In the genomic region with DNA sequence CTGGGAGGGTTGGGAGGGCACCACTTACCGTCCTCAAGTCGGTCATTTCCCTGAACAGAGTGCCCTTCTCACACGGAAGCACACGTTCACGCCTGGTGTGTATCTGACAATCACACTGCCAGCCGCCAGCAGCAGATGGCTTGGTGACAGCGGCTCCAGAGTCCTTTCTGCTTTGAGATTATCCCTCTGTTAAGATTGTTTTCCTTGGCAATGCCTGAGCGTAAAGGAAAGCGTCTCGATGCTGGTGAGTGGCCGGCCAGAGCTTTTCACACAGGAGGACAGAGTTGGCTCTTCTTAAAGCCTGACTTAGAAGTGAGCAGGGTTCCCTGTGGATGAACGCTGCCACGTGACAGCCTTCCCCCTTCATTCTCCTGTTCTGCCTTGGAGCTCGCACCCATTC, we compare ENCODE assay signal across 12 cellular contexts. TPM values are rescaled to one million over a fixed set of nuclear protein-coding genes. Genes with fewer than 3 reads are reported as not detected.
A peak's percentile ranks its signal among the peaks of the same experiment; 100 is the strongest.
DNase-seq lines count a peak whose midpoint lies in the region; ATAC-seq and TF ChIP-seq lines count a peak whose summit lies in the region.
"Had no signal": no experiment of that assay in that cellular context is flagged by ENCODE, and none has a peak within 500 bp of the region (broad histone marks: within the 10 kb centered on the region; RNA-seq: fewer than 3 reads in every experiment).

No MANE protein-coding gene starts in this region.

- no peak overlapping the region for H3K4me3 ChIP-seq in brain microvascular endothelial cell (ENCODE audit: low read depth, low read length)
- no peak overlapping the region for H3K4me3 ChIP-seq in testis
- H3K4me3 ChIP-seq: A549 had no signal

- peaks cover 6% of the 10 kb centered on the region for H3K36me3 ChIP-seq in brain microvascular endothelial cell (replicated peaks)
- H3K36me3 ChIP-seq in testis (ENCODE audit: low read depth, missing control alignments), result no peaks in the 10 kb centered on the region
- H3K36me3 ChIP-seq: neutrophil had no signal

- no peaks in the 10 kb centered on the region for H3K9me3 ChIP-seq in testis
- H3K9me3 ChIP-seq: A549, neutrophil had no signal

- peak; percentile 14 for DNase-seq in NCI-H345 (lab: John Stamatoyannopoulos, UW)
- no peak for DNase-seq in NCI-H345 treated with DMSO at 0.1 percent for 48 hours (lab: John Stamatoyannopoulos, UW; ENCODE audit: unreplicated experiment)
- DNase-seq in brain microvascular endothelial cell, result peak; percentile 49
- peak; percentile 34 for DNase-seq in iris pigment epithelial cell (ENCODE audit: low read depth)
- peak; percentile 53 for DNase-seq in testis
- no peak for DNase-seq in NCI-H526 treated with DMSO at 0.1 percent for 48 hours (lab: John Stamatoyannopoulos, UW)
- no peak for DNase-seq in NCI-H2107 (lab: John Stamatoyannopoulos, UW)
- DNase-seq: activated CD4-positive, CD25-positive, alpha-beta regulatory T cell treated with anti-CD3 and anti-CD28 coated beads, Interleukin-2, amount 50 U/mL, for 72 hours had no signal

- ATAC-seq in HG02840 (IDR thresholded peaks at IDR 0.05; ENCODE audit: low FRiP score, unreplicated experiment), result no peak
- ATAC-seq: A549, esophagus mucosa had no signal

- H3K27me3 ChIP-seq in brain microvascular endothelial cell (replicated peaks) (no peaks in the 10 kb centered on the region), testis (no peaks in the 10 kb centered on the region)
- H3K27me3 ChIP-seq: neutrophil had no signal

- intact Hi-C loops in testis (cut with DNase I; ENCODE audit: low total_unique reads), result no loop called here

- WGBS in testis, 2 donors, result 60 to 64% methylated on average over 14 of the region's 14 CpGs

- in situ Hi-C loops in brain microvascular endothelial cell (cut with HindIII; ENCODE audit: low pct_ligation_motif_present, low sequenced_read_pairs), result no loop called here

- no peaks in the 10 kb centered on the region for H3K4me1 ChIP-seq in testis
- H3K4me1 ChIP-seq: A549 had no signal

- no peak for TF ChIP-seq POLR2A in testis (IDR thresholded peaks at IDR 0.05)

- TF ChIP-seq CTCF in brain microvascular endothelial cell (IDR thresholded peaks at IDR 0.05; ENCODE audit: low read depth, low read length, missing control alignments) (no peak), testis (IDR thresholded peaks at IDR 0.05) (no peak)

- H3K27ac ChIP-seq in brain microvascular endothelial cell (no peak overlapping the region), testis (no peak overlapping the region)
- H3K27ac ChIP-seq: A549, neutrophil had no signal

RNA-seq across cellular contexts. Expression of a gene that starts 22.0 kb away (rescaled TPM):
- total RNA-seq in testis, result 10 to 100 TPM; 31.3 to 35.7 TPM
- 27.8 TPM for polyA plus RNA-seq in testis (ENCODE audit: insufficient read depth, low read depth, low replicate concordance)

RNA-seq across cellular contexts. Expression of a gene that starts 22.6 kb away (rescaled TPM):
- 10 to 100 TPM; 52.6 to 67.0 TPM for total RNA-seq in testis
- 21.1 TPM for polyA plus RNA-seq in testis (ENCODE audit: insufficient read depth, low read depth, low replicate concordance)

Comparison
In these comparisons a context has a peak if more than half of its experiments do, and no peak if none do; other contexts are left out.
1. DNase-seq: peak in NCI-H345 (single experiment), brain microvascular endothelial cell (single experiment), iris pigment epithelial cell (single experiment) and testis (single experiment); none in NCI-H345 treated with DMSO at 0.1 percent for 48 hours (single experiment), NCI-H526 treated with DMSO at 0.1 percent for 48 hours (single experiment) and NCI-H2107 (single experiment).